Comparison of ENCODE assay signal across 1 cellular context in genomic region chr2:68438455-68439303, GRCh38.
A peak's percentile ranks its signal among the peaks of the same experiment; 100 is the strongest.
TF ChIP-seq lines count a peak whose summit lies in the region.

No MANE protein-coding gene starts in this region.

TF ChIP-seq in GM12878, 131 proteins besides CTCF, POLR2A, EP300 and RAD21 (continued from another document and continues in another):
- TF ChIP-seq ZNF592 (IDR thresholded peaks at IDR 0.05) (no peak), IRF5 (IDR thresholded peaks at IDR 0.05; ENCODE audit: borderline replicate concordance) (no peak), ZSCAN29 (IDR thresholded peaks at IDR 0.05) (no peak), RAD51 (IDR thresholded peaks at IDR 0.05) (no peak), KAT2A (conservative IDR thresholded peaks at IDR 0.05; ENCODE audit: control insufficient read depth, low read depth, low read length) (no peak), YY1 (IDR thresholded peaks at IDR 0.05; ENCODE audit: low read depth, low read length) (no peak), EZH2 (IDR thresholded peaks at IDR 0.05; ENCODE audit: borderline replicate concordance, control insufficient read depth, low read depth, low read length) (no peak), RUNX3 (IDR thresholded peaks at IDR 0.05; ENCODE audit: low read length) (peak; percentile 59; the same call in 1 of the 2 replicates), NFIC (IDR thresholded peaks at IDR 0.05; ENCODE audit: low read depth, low read length) (peak; percentile 52; the same call in 1 of the 2 replicates), NR2F1 (conservative IDR thresholded peaks at IDR 0.05) (no peak), MEF2A (IDR thresholded peaks at IDR 0.05; ENCODE audit: insufficient read depth, low read depth, low read length) (0 out of 2 replicates have a peak, but pooled peaks have one; percentile 21), TCF3 (IDR thresholded peaks at IDR 0.05; ENCODE audit: borderline replicate concordance, insufficient read depth, low read depth, low read length) (peak; percentile 89; the same call in 1 of the 2 replicates), GATAD2B (conservative IDR thresholded peaks at IDR 0.05; ENCODE audit: low read depth) (no peak), CBX3 (IDR thresholded peaks at IDR 0.05; ENCODE audit: borderline replicate concordance, low read depth) (no peak), RFX5 (IDR thresholded peaks at IDR 0.05; ENCODE audit: low read depth, low read length) (no peak), PKNOX1 (IDR thresholded peaks at IDR 0.05) (no peak), KDM1A (IDR thresholded peaks at IDR 0.05; ENCODE audit: borderline replicate concordance) (no peak), TAF1 (IDR thresholded peaks at IDR 0.05; ENCODE audit: borderline replicate concordance, low read depth, low read length) (no peak), RBBP5 (conservative IDR thresholded peaks at IDR 0.05) (no peak), MTA3 (IDR thresholded peaks at IDR 0.05; ENCODE audit: borderline replicate concordance, low read length) (peak; percentile 98), POLR2AphosphoS5 (IDR thresholded peaks at IDR 0.05; ENCODE audit: low read length) (peak; percentile 99), SRF (IDR thresholded peaks at IDR 0.05; ENCODE audit: low read depth in 2 of 2, low read length in 2 of 2) (peak in 1 of 2 experiments; percentile 89; a peak in 2 of 4 replicates), EGR1 (IDR thresholded peaks at IDR 0.05; ENCODE audit: borderline replicate concordance in 1 of 2, low read depth in 2 of 2, low read length in 2 of 2) (peak in 1 of 2 experiments; percentile 57; a peak in 1 of 3 replicates), BACH1 (IDR thresholded peaks at IDR 0.05; ENCODE audit: borderline replicate concordance) (peak; percentile 95), FOXK2 (IDR thresholded peaks at IDR 0.05) (no peak), KLF5 (IDR thresholded peaks at IDR 0.05; ENCODE audit: partially characterized antibody) (no peak), ZNF207 (IDR thresholded peaks at IDR 0.05; ENCODE audit: borderline replicate concordance) (no peak), SMAD5 (IDR thresholded peaks at IDR 0.05; ENCODE audit: low read depth) (peak; percentile 99), CEBPZ (IDR thresholded peaks at IDR 0.05; ENCODE audit: low read depth, low read length) (no peak), ZNF274 (IDR thresholded peaks at IDR 0.05; ENCODE audit: insufficient read depth, insufficient read length) (no peak), E4F1 (IDR thresholded peaks at IDR 0.05; ENCODE audit: borderline replicate concordance, partially characterized antibody) (no peak), PAX8 (IDR thresholded peaks at IDR 0.05) (no peak), BHLHE40 (IDR thresholded peaks at IDR 0.05; ENCODE audit: borderline replicate concordance in 1 of 2, low read depth in 2 of 2, low read length in 1 of 2) (no peak), MYB (IDR thresholded peaks at IDR 0.05; ENCODE audit: borderline replicate concordance, low read depth, low read length) (peak; percentile 41; the same call in 1 of the 2 replicates), IKZF2 (IDR thresholded peaks at IDR 0.05) (peak; percentile 42 to 43; a peak in 2 of 4 replicates), HSF1 (IDR thresholded peaks at IDR 0.05; ENCODE audit: low read depth, low read length) (no peak), NBN (IDR thresholded peaks at IDR 0.05) (0 out of 2 replicates have a peak, but pooled peaks have one; percentile 31)
- TF ChIP-seq, protein P1, sequence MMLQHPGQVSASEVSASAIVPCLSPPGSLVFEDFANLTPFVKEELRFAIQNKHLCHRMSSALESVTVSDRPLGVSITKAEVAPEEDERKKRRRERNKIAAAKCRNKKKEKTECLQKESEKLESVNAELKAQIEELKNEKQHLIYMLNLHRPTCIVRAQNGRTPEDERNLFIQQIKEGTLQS (IDR thresholded peaks at IDR 0.05; ENCODE audit: borderline replicate concordance, extremely low read depth, low read depth, low read length): no peak
- TF ChIP-seq, protein P2, sequence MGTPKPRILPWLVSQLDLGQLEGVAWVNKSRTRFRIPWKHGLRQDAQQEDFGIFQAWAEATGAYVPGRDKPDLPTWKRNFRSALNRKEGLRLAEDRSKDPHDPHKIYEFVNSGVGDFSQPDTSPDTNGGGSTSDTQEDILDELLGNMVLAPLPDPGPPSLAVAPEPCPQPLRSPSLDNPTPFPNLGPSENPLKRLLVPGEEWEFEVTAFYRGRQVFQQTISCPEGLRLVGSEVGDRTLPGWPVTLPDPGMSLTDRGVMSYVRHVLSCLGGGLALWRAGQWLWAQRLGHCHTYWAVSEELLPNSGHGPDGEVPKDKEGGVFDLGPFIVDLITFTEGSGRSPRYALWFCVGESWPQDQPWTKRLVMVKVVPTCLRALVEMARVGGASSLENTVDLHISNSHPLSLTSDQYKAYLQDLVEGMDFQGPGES (IDR thresholded peaks at IDR 0.05): no peak
- TF ChIP-seq, protein P3, sequence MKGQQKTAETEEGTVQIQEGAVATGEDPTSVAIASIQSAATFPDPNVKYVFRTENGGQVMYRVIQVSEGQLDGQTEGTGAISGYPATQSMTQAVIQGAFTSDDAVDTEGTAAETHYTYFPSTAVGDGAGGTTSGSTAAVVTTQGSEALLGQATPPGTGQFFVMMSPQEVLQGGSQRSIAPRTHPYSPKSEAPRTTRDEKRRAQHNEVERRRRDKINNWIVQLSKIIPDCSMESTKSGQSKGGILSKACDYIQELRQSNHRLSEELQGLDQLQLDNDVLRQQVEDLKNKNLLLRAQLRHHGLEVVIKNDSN (IDR thresholded peaks at IDR 0.05; ENCODE audit: borderline replicate concordance, extremely low read length, insufficient read depth, low read depth, low read length): no peak
- TF ChIP-seq, protein P4, sequence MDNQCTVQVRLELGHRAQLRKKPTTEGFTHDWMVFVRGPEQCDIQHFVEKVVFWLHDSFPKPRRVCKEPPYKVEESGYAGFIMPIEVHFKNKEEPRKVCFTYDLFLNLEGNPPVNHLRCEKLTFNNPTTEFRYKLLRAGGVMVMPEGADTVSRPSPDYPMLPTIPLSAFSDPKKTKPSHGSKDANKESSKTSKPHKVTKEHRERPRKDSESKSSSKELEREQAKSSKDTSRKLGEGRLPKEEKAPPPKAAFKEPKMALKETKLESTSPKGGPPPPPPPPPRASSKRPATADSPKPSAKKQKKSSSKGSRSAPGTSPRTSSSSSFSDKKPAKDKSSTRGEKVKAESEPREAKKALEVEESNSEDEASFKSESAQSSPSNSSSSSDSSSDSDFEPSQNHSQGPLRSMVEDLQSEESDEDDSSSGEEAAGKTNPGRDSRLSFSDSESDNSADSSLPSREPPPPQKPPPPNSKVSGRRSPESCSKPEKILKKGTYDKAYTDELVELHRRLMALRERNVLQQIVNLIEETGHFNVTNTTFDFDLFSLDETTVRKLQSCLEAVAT (IDR thresholded peaks at IDR 0.05): 0 out of 2 replicates have a peak, but pooled peaks have one; percentile 30
- TF ChIP-seq, protein P5, sequence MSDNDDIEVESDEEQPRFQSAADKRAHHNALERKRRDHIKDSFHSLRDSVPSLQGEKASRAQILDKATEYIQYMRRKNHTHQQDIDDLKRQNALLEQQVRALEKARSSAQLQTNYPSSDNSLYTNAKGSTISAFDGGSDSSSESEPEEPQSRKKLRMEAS (IDR thresholded peaks at IDR 0.05; ENCODE audit: low read depth, low read length): no peak
